7 cellular contexts compared by ENCODE assay signal in the genomic region with DNA sequence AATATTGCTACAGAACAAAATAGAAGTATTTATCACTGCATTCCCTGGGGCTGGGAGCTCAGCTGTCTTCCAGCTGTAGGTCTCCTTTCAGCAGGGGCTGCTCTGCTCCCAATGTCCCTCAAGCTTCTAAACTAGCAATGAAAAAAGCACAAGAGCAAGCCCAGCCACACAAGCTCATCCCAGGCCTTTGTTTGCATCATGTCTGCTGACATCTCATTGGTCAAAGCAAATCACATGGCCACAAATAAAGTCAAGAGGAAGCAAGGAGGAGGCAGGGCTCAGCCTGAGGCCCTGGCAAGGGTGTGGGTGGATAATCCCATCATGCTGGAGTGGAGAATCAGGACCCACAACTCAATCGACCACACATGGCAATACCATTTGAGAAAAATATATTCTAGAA. TPM values are rescaled to one million over a fixed set of nuclear protein-coding genes. Genes with fewer than 3 reads are reported as not detected.
DNase-seq lines count a peak whose midpoint lies in the region; ATAC-seq and TF ChIP-seq lines count a peak whose summit lies in the region.

No MANE protein-coding gene starts in this region.

- in situ Hi-C loops in transverse colon (cut with MboI; ENCODE audit: low pct_ligation_motif_present in 1 of 4, low pct_unique_long_range_greater_than_20kb in 1 of 4, low sequenced_read_pairs in 3 of 4): loop anchor here in 2 of 4 donors (25.0 kb wide), 2 partner anchors 104 to 354 kb away; no protein-coding TSS in a partner anchor

- H3K4me3 ChIP-seq in WERI-Rb-1 (ENCODE audit: low read depth, low read length) (no peak overlapping the region), transverse colon (no peak overlapping the region)

- ATAC-seq in GM21717 (IDR thresholded peaks at IDR 0.05; ENCODE audit: unreplicated experiment) (peak; percentile 48), GM21367 (IDR thresholded peaks at IDR 0.05; ENCODE audit: unreplicated experiment) (no peak), natural killer cell (no peak)

- peaks cover 35 to 40% of the 10 kb centered on the region in 2 donors for H3K4me1 Mint-ChIP-seq in natural killer cell

- H3K27ac Mint-ChIP-seq in natural killer cell: peak overlapping the region in 1 of 2 donors; percentile 17

- H3K36me3 ChIP-seq in WERI-Rb-1 (no peaks in the 10 kb centered on the region), transverse colon (no peaks in the 10 kb centered on the region)

- no peak for TF ChIP-seq POLR2A in transverse colon (IDR thresholded peaks at IDR 0.05)

- 29 to 37% methylated on average over 1 of the region's 1 CpG for WGBS in transverse colon (ENCODE audit: low coverage in 1 of 2), 2 donors

- H3K27ac ChIP-seq in WERI-Rb-1: peak overlapping the region; percentile 15; the same call in 1 of the 2 replicates
- no peak overlapping the region for H3K27ac ChIP-seq in transverse colon

- TF ChIP-seq CTCF in WERI-Rb-1 (IDR thresholded peaks at IDR 0.05; ENCODE audit: low read depth, low read length) (no peak), transverse colon (IDR thresholded peaks at IDR 0.05) (no peak), natural killer cell (IDR thresholded peaks at IDR 0.05) (no peak)

- no peaks in the 10 kb centered on the region for H3K27me3 ChIP-seq in WERI-Rb-1 (ENCODE audit: insufficient read depth, low read depth, severe bottlenecking)
- H3K27me3 ChIP-seq in transverse colon: no peaks in the 10 kb centered on the region

- no peak overlapping the region for H3K4me3 Mint-ChIP-seq in natural killer cell

- H3K27me3 Mint-ChIP-seq in natural killer cell (ENCODE audit: low read depth in 2 of 2): peaks cover under 1 to 3% of the 10 kb centered on the region in 2 donors

- TF ChIP-seq EP300 in transverse colon (IDR thresholded peaks at IDR 0.05; ENCODE audit: low read depth): no peak

- H3K9me3 Mint-ChIP-seq in natural killer cell: no peaks in the 10 kb centered on the region

- DNase-seq in NAMALWA (ENCODE audit: low spot score): peak; percentile 54
- DNase-seq in WERI-Rb-1: peak; percentile 68
- DNase-seq in kidney tubule cell (ENCODE audit: low spot score): peak; percentile 57
- DNase-seq in transverse colon: no peak
- DNase-seq in natural killer cell: no peak

- intact Hi-C loops in transverse colon (cut with DNase I; ENCODE audit: low total_unique reads) (no loop called here), natural killer cell (cut with micrococcal nuclease) (no loop called here)

- H3K4me1 ChIP-seq in transverse colon: peaks cover 11 to 25% (median 14%) of the 10 kb centered on the region in 4 donors

- H3K36me3 Mint-ChIP-seq in natural killer cell: no peaks in the 10 kb centered on the region

- H3K9me3 ChIP-seq in WERI-Rb-1 (ENCODE audit: severe bottlenecking): no peaks in the 10 kb centered on the region
- H3K9me3 ChIP-seq in transverse colon: no peaks in the 10 kb centered on the region

RNA-seq across cellular contexts. Expression of a gene that starts 2.2 kb away (rescaled TPM):
- under 1 TPM in 3 of 4 donors, not detected in 1; 0.75 to 1.00 (median 0.82) TPM for total RNA-seq in transverse colon
- total RNA-seq in natural killer cell: 1 to 10 TPM; 2.7 to 7.3 (median 3.7) TPM

RNA-seq across cellular contexts. Expression of a gene that starts 36.5 kb away (rescaled TPM):
- total RNA-seq in transverse colon (100 to 1,000 TPM; 280 to 589 (median 373) TPM), natural killer cell (10 to 100 TPM; 47.5 to 73.5 (median 70.0) TPM)

Comparison
In these comparisons a context has a peak if more than half of its experiments do, and no peak if none do; other contexts are left out.
1. DNase-seq: peak in NAMALWA (single experiment), WERI-Rb-1 (single experiment) and kidney tubule cell (single experiment); none in transverse colon (single experiment) and natural killer cell (single experiment).